In genomic region chr2:73294239-73294638, GRCh38 we compare ENCODE assay signal across 18 cellular contexts. TPM values are rescaled to one million over a fixed set of nuclear protein-coding genes. Genes with fewer than 3 reads are reported as not detected.
DNase-seq lines count a peak whose midpoint lies in the region; ATAC-seq and TF ChIP-seq lines count a peak whose summit lies in the region.
"Had no signal": no experiment of that assay in that cellular context is flagged by ENCODE, and none has a peak within 500 bp of the region (broad histone marks: within the 10 kb centered on the region; RNA-seq: fewer than 3 reads in every experiment).

No MANE protein-coding gene starts in this region.

- DNase-seq in natural killer cell (no peak), T-helper 17 cell (no peak), glutamatergic neuron (no peak), NCI-H345 treated with DMSO at 0.1 percent for 48 hours (lab: John Stamatoyannopoulos, UW; ENCODE audit: unreplicated experiment) (no peak)
- DNase-seq in natural killer cell treated with Interleukin-12 subunit alpha and Interleukin-12 subunit beta and Interleukin-15 and Interleukin-18, amount 100 ng/mL, for 72 hours (ENCODE audit: low spot score): no peak
- DNase-seq in stimulated activated effector memory CD8-positive, alpha-beta T cell treated with anti-CD3 and anti-CD28 coated beads, Interleukin-12 subunit alpha, Interleukin-12 subunit beta, amount 100 ng/mL, for 72 hours (ENCODE audit: low spot score in 2 of 2): no peak
- DNase-seq in activated T-cell treated with anti-CD3 and anti-CD28 coated beads, Interleukin-2, amount 50 U/mL, for 1 hour: no peak
- no peak for DNase-seq in activated CD8-positive, alpha-beta memory T cell treated with anti-CD3 and anti-CD28 coated beads for 24 hours
- DNase-seq: GDM1 had no signal

- intact Hi-C loops in natural killer cell (cut with micrococcal nuclease): loop anchor here (5.0 kb wide), 1 partner anchor 82 kb away; the partner anchor contains the start of gene SMYD5

- H3K4me1 Mint-ChIP-seq in natural killer cell (peaks cover 7 to 8% of the 10 kb centered on the region in 2 donors), T-helper 17 cell (peaks cover 9% of the 10 kb centered on the region), glutamatergic neuron (ENCODE audit: low read depth, unreplicated experiment) (peaks cover 11% of the 10 kb centered on the region)
- H3K4me1 Mint-ChIP-seq in natural killer cell treated with Interleukin-12 subunit alpha and Interleukin-12 subunit beta and Interleukin-15 and Interleukin-18, amount 100 ng/mL, for 72 hours (ENCODE audit: low read depth in 2 of 2): peaks cover 6 to 12% of the 10 kb centered on the region in 2 donors
- peaks cover 10% of the 10 kb centered on the region for H3K4me1 Mint-ChIP-seq in stimulated activated effector memory CD8-positive, alpha-beta T cell treated with anti-CD3 and anti-CD28 coated beads, Interleukin-12 subunit alpha, Interleukin-12 subunit beta, amount 100 ng/mL, for 72 hours

- H3K4me3 Mint-ChIP-seq in natural killer cell (peak overlapping the region; percentile 72), T-helper 17 cell (no peak overlapping the region), glutamatergic neuron (ENCODE audit: unreplicated experiment) (peak overlapping the region; percentile 74)
- H3K4me3 Mint-ChIP-seq in natural killer cell treated with Interleukin-12 subunit alpha and Interleukin-12 subunit beta and Interleukin-15 and Interleukin-18, amount 100 ng/mL, for 72 hours: no peak overlapping the region
- H3K4me3 Mint-ChIP-seq in stimulated activated effector memory CD8-positive, alpha-beta T cell treated with anti-CD3 and anti-CD28 coated beads, Interleukin-12 subunit alpha, Interleukin-12 subunit beta, amount 100 ng/mL, for 72 hours: peak overlapping the region; percentile 67

- H3K9me3 Mint-ChIP-seq in natural killer cell (no peaks in the 10 kb centered on the region), glutamatergic neuron (ENCODE audit: unreplicated experiment) (peaks cover 3% of the 10 kb centered on the region)
- no peaks in the 10 kb centered on the region for H3K9me3 Mint-ChIP-seq in natural killer cell treated with Interleukin-12 subunit alpha and Interleukin-12 subunit beta and Interleukin-15 and Interleukin-18, amount 100 ng/mL, for 72 hours
- H3K9me3 Mint-ChIP-seq in stimulated activated effector memory CD8-positive, alpha-beta T cell treated with anti-CD3 and anti-CD28 coated beads, Interleukin-12 subunit alpha, Interleukin-12 subunit beta, amount 100 ng/mL, for 72 hours: no peaks in the 10 kb centered on the region
- H3K9me3 Mint-ChIP-seq: activated B cell treated with CpG ODN at 0.5 μM for 24 hours; stimulated activated memory B cell treated with anti-CD40 and anti-IgM and Interleukin-4, amounts not matched to agents 10 μg/mL and 1 μg/mL and 100 μg/mL, for 72 hours had no signal

- H3K9me3 ChIP-seq in T-helper 17 cell (ENCODE audit: control insufficient read depth, low read length, poor library complexity, severe bottlenecking): no peaks in the 10 kb centered on the region
- H3K9me3 ChIP-seq: BE2C, lower lobe of right lung, right lobe of liver had no signal

- H3K27me3 Mint-ChIP-seq in natural killer cell (ENCODE audit: low read depth in 2 of 2) (peaks cover 54 to 56% of the 10 kb centered on the region in 2 donors), T-helper 17 cell (peaks cover 62% of the 10 kb centered on the region), glutamatergic neuron (ENCODE audit: unreplicated experiment) (peaks cover 15% of the 10 kb centered on the region)
- peaks cover 35 to 59% of the 10 kb centered on the region in 2 donors for H3K27me3 Mint-ChIP-seq in natural killer cell treated with Interleukin-12 subunit alpha and Interleukin-12 subunit beta and Interleukin-15 and Interleukin-18, amount 100 ng/mL, for 72 hours

- H3K27ac Mint-ChIP-seq in natural killer cell (no peak overlapping the region), T-helper 17 cell (peak overlapping the region; percentile 21), glutamatergic neuron (ENCODE audit: unreplicated experiment) (no peak overlapping the region)
- H3K27ac Mint-ChIP-seq in natural killer cell treated with Interleukin-12 subunit alpha and Interleukin-12 subunit beta and Interleukin-15 and Interleukin-18, amount 100 ng/mL, for 72 hours: no peak overlapping the region
- no peak overlapping the region for H3K27ac Mint-ChIP-seq in stimulated activated effector memory CD8-positive, alpha-beta T cell treated with anti-CD3 and anti-CD28 coated beads, Interleukin-12 subunit alpha, Interleukin-12 subunit beta, amount 100 ng/mL, for 72 hours
- H3K27ac Mint-ChIP-seq: activated B cell treated with CpG ODN at 0.5 μM for 24 hours; progenitor cell of endocrine pancreas; stimulated activated memory B cell treated with anti-CD40 and anti-IgM and Interleukin-4, amounts not matched to agents 10 μg/mL and 1 μg/mL and 100 μg/mL, for 72 hours had no signal

- no peak for ATAC-seq in natural killer cell
- no peak for ATAC-seq in natural killer cell treated with Interleukin-12 subunit alpha and Interleukin-12 subunit beta and Interleukin-15 and Interleukin-18, amount 100 ng/mL, for 72 hours
- ATAC-seq in T-helper 17 cell: no peak
- no peak for ATAC-seq in stimulated activated effector memory CD8-positive, alpha-beta T cell treated with anti-CD3 and anti-CD28 coated beads, Interleukin-12 subunit alpha, Interleukin-12 subunit beta, amount 100 ng/mL, for 72 hours

- no peaks in the 10 kb centered on the region for H3K36me3 Mint-ChIP-seq in natural killer cell
- no peaks in the 10 kb centered on the region for H3K36me3 Mint-ChIP-seq in natural killer cell treated with Interleukin-12 subunit alpha and Interleukin-12 subunit beta and Interleukin-15 and Interleukin-18, amount 100 ng/mL, for 72 hours
- H3K36me3 Mint-ChIP-seq in T-helper 17 cell (ENCODE audit: low read depth): no peaks in the 10 kb centered on the region
- H3K36me3 Mint-ChIP-seq in glutamatergic neuron (ENCODE audit: unreplicated experiment): no peaks in the 10 kb centered on the region
- H3K36me3 Mint-ChIP-seq in stimulated activated effector memory CD8-positive, alpha-beta T cell treated with anti-CD3 and anti-CD28 coated beads, Interleukin-12 subunit alpha, Interleukin-12 subunit beta, amount 100 ng/mL, for 72 hours: no peaks in the 10 kb centered on the region
- H3K36me3 Mint-ChIP-seq: stimulated activated memory B cell treated with anti-CD40 and anti-IgM and Interleukin-4, amounts not matched to agents 10 μg/mL and 1 μg/mL and 100 μg/mL, for 72 hours had no signal

- TF ChIP-seq CTCF in natural killer cell (IDR thresholded peaks at IDR 0.05) (no peak), glutamatergic neuron (IDR thresholded peaks at IDR 0.05; ENCODE audit: partially characterized antibody, unreplicated experiment) (no peak)

RNA-seq across cellular contexts. Expression of gene EGR4, which starts 0.9 kb away (rescaled TPM):
- total RNA-seq in natural killer cell (1 to 10 TPM in 2 of 3 donors, under 1 TPM in 1; 0.28 to 2.6 (median 1.1) TPM), T-helper 17 cell (under 1 TPM; 0.52 to 0.70 TPM), glutamatergic neuron (ENCODE audit: unreplicated experiment) (not detected)
- total RNA-seq in natural killer cell treated with Interleukin-12 subunit alpha and Interleukin-12 subunit beta and Interleukin-15 and Interleukin-18, amount 100 ng/mL, for 72 hours: not detected
- total RNA-seq: activated B cell treated with CpG ODN at 0.5 μM for 24 hours, dermis microvascular lymphatic vessel endothelial cell, H7, LHCN-M2, lower lobe of right lung, right lobe of liver had no signal

RNA-seq across cellular contexts. Expression of gene FBXO41, which starts 10.0 kb away (rescaled TPM):
- total RNA-seq in natural killer cell (10 to 100 TPM; 11.5 to 16.4 (median 13.8) TPM), T-helper 17 cell (10 to 100 TPM; 13.3 to 13.5 TPM), glutamatergic neuron (ENCODE audit: unreplicated experiment) (14.0 TPM)
- total RNA-seq in natural killer cell treated with Interleukin-12 subunit alpha and Interleukin-12 subunit beta and Interleukin-15 and Interleukin-18, amount 100 ng/mL, for 72 hours: 10 to 100 TPM in 1 of 2 donors, 1 to 10 TPM in 1; 10.0 to 40.1 TPM

Comparison
In these comparisons a context has a peak if more than half of its experiments do, and no peak if none do; other contexts are left out.
1. H3K4me3 Mint-ChIP-seq: peak in natural killer cell (single experiment), glutamatergic neuron (single experiment) and stimulated activated effector memory CD8-positive, alpha-beta T cell treated with anti-CD3 and anti-CD28 coated beads, Interleukin-12 subunit alpha, Interleukin-12 subunit beta, amount 100 ng/mL, for 72 hours (single experiment); none in natural killer cell treated with Interleukin-12 subunit alpha and Interleukin-12 subunit beta and Interleukin-15 and Interleukin-18, amount 100 ng/mL, for 72 hours (single experiment) and T-helper 17 cell (single experiment).